ENCODE assay signal across 13 cellular contexts in the genomic region with DNA sequence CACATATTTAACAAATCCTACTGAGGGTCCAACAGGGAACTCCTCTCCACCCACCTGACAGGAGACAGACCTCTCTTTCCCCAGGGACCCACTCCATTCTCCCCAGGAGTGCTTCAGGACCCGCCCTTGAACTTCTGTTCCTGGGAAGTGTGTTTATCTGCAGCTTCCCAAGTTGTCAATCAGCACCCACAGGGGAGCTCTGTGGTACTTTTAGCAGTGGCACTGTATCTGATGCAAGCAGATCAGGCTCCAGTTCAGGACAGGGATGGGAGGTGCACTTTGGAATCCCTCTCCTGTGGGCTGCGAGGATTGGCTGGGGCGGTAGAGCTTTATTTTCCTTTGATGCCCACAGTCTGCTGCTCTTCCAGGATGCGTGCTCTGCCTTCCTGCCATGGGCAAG. TPM values are rescaled to one million over a fixed set of nuclear protein-coding genes. Genes with fewer than 3 reads are reported as not detected.
DNase-seq lines count a peak whose midpoint lies in the region; ATAC-seq, FAIRE-seq and TF ChIP-seq lines count a peak whose summit lies in the region.
"Had no signal": no experiment of that assay in that cellular context is flagged by ENCODE, and none has a peak within 500 bp of the region (broad histone marks: within the 10 kb centered on the region; RNA-seq: fewer than 3 reads in every experiment).

No MANE protein-coding gene starts in this region.

- TF ChIP-seq CTCF in chondrocyte (IDR thresholded peaks at IDR 0.05): no peak
- no peak for TF ChIP-seq CTCF in vagina (IDR thresholded peaks at IDR 0.05)

- H3K4me3 Mint-ChIP-seq in activated CD4-positive, alpha-beta memory T cell treated with anti-CD3 and anti-CD28 coated beads, Interleukin-2, amount 10 ng/mL, durations not matched to agents 7 days and 5 days: no peak overlapping the region
- H3K4me3 Mint-ChIP-seq in activated CD4-positive, alpha-beta memory T cell treated with anti-CD3 and anti-CD28 coated beads for 36 hours: no peak overlapping the region
- H3K4me3 Mint-ChIP-seq in chondrocyte (ENCODE audit: unreplicated experiment): peak overlapping the region; percentile 38

- POLR2A ChIA-PET in activated CD4-positive, alpha-beta memory T cell treated with anti-CD3 and anti-CD28 coated beads, Interleukin-2, amount 10 ng/mL, durations not matched to agents 7 days and 5 days (lab: Charles Lee): interaction anchor here (1.0 to 4.0 kb wide), 2 partner anchors 9 to 13 kb away, joined by 4 to 35 read pairs; partner anchors contain the start of gene GALNT10
- POLR2A ChIA-PET in activated CD4-positive, alpha-beta memory T cell treated with anti-CD3 and anti-CD28 coated beads for 36 hours (lab: Charles Lee): interaction anchor here (0.9 to 1.7 kb wide), 2 partner anchors 9 to 22 kb away, joined by 3 to 4 read pairs; partner anchors contain the start of gene GALNT10

- intact Hi-C loops in activated CD4-positive, alpha-beta memory T cell treated with anti-CD3 and anti-CD28 coated beads for 36 hours (cut with micrococcal nuclease): loop anchor here (5.0 to 10.0 kb wide), 4 partner anchors 113 to 656 kb away; partner anchors contain the start of genes CNOT8, FAXDC2 and LARP1
- intact Hi-C loops in vagina (cut with DNase I): loop anchor here (10.0 kb wide), 1 partner anchor 206 kb away; no protein-coding TSS in a partner anchor

- no peaks in the 10 kb centered on the region for H3K9me3 Mint-ChIP-seq in activated CD4-positive, alpha-beta memory T cell treated with anti-CD3 and anti-CD28 coated beads, Interleukin-2, amount 10 ng/mL, durations not matched to agents 7 days and 5 days
- no peaks in the 10 kb centered on the region for H3K9me3 Mint-ChIP-seq in activated CD4-positive, alpha-beta memory T cell treated with anti-CD3 and anti-CD28 coated beads for 36 hours
- H3K9me3 Mint-ChIP-seq in chondrocyte (ENCODE audit: low read depth): no peaks in the 10 kb centered on the region

- no peak for TF ChIP-seq POLR2A in vagina (IDR thresholded peaks at IDR 0.05)

- H3K27me3 ChIP-seq in small intestine (ENCODE audit: control insufficient read depth in 2 of 2, insufficient read depth in 2 of 2, low read length in 2 of 2) (no peaks in the 10 kb centered on the region), vagina (no peaks in the 10 kb centered on the region)
- H3K27me3 ChIP-seq: tibial artery had no signal

- H3K27ac ChIP-seq in small intestine (ENCODE audit: low read depth in 1 of 2, low read length in 1 of 2): peak overlapping the region; percentile 52 to 78
- no peak overlapping the region for H3K27ac ChIP-seq in vagina
- H3K27ac ChIP-seq: tibial artery had no signal

- peak overlapping the region; percentile 85 for H3K27ac Mint-ChIP-seq in activated CD4-positive, alpha-beta memory T cell treated with anti-CD3 and anti-CD28 coated beads, Interleukin-2, amount 10 ng/mL, durations not matched to agents 7 days and 5 days
- no peak overlapping the region for H3K27ac Mint-ChIP-seq in activated CD4-positive, alpha-beta memory T cell treated with anti-CD3 and anti-CD28 coated beads for 36 hours
- peak overlapping the region; percentile 96 for H3K27ac Mint-ChIP-seq in chondrocyte (ENCODE audit: unreplicated experiment)

- CTCF ChIA-PET in activated CD4-positive, alpha-beta memory T cell treated with anti-CD3 and anti-CD28 coated beads, Interleukin-2, amount 10 ng/mL, durations not matched to agents 7 days and 5 days (lab: Charles Lee): interaction anchor here (0.9 to 4.7 kb wide), 6 partner anchors 9 to 225 kb away, joined by 4 to 51 read pairs (median 17); partner anchors contain the start of gene GALNT10
- CTCF ChIA-PET in activated CD4-positive, alpha-beta memory T cell treated with anti-CD3 and anti-CD28 coated beads for 36 hours (lab: Charles Lee): interaction anchor here (1.7 to 4.0 kb wide), 2 partner anchors 9 to 126 kb away, joined by 5 to 27 read pairs; partner anchors contain the start of gene GALNT10

- no peaks in the 10 kb centered on the region for H3K27me3 Mint-ChIP-seq in activated CD4-positive, alpha-beta memory T cell treated with anti-CD3 and anti-CD28 coated beads, Interleukin-2, amount 10 ng/mL, durations not matched to agents 7 days and 5 days
- H3K27me3 Mint-ChIP-seq in activated CD4-positive, alpha-beta memory T cell treated with anti-CD3 and anti-CD28 coated beads for 36 hours: no peaks in the 10 kb centered on the region
- no peaks in the 10 kb centered on the region for H3K27me3 Mint-ChIP-seq in chondrocyte (ENCODE audit: low read depth)

- WGBS in small intestine, 3 donors: 59 to 85% (median 60%) methylated on average over 4 of the region's 4 CpGs

- H3K9me3 ChIP-seq in small intestine (ENCODE audit: control insufficient read depth, low read depth) (no peaks in the 10 kb centered on the region), vagina (no peaks in the 10 kb centered on the region)
- H3K9me3 ChIP-seq: esophagus squamous epithelium, tibial artery had no signal

- no peak overlapping the region for H3K4me3 ChIP-seq in small intestine (ENCODE audit: low read depth in 1 of 2, low read length in 2 of 2)
- no peak overlapping the region for H3K4me3 ChIP-seq in vagina
- H3K4me3 ChIP-seq: esophagus squamous epithelium, tibial artery had no signal

- H3K36me3 ChIP-seq in small intestine (ENCODE audit: control insufficient read depth in 2 of 2, insufficient read depth in 2 of 2, low read length in 2 of 2) (no peaks in the 10 kb centered on the region), vagina (no peaks in the 10 kb centered on the region)
- H3K36me3 ChIP-seq: esophagus squamous epithelium, tibial artery had no signal

- H3K36me3 Mint-ChIP-seq in activated CD4-positive, alpha-beta memory T cell treated with anti-CD3 and anti-CD28 coated beads, Interleukin-2, amount 10 ng/mL, durations not matched to agents 7 days and 5 days (ENCODE audit: low read depth): peaks cover 47% of the 10 kb centered on the region
- peaks cover 27% of the 10 kb centered on the region for H3K36me3 Mint-ChIP-seq in activated CD4-positive, alpha-beta memory T cell treated with anti-CD3 and anti-CD28 coated beads for 36 hours
- H3K36me3 Mint-ChIP-seq in chondrocyte (ENCODE audit: low read depth): peaks cover 14% of the 10 kb centered on the region

- H3K4me1 ChIP-seq in small intestine (ENCODE audit: control insufficient read depth in 2 of 2, insufficient read depth in 1 of 2, low read depth in 1 of 2, low read length in 1 of 2) (peaks cover 2 to 17% of the 10 kb centered on the region in 2 donors), vagina (peaks cover 27% of the 10 kb centered on the region)

- peaks cover 73% of the 10 kb centered on the region for H3K4me1 Mint-ChIP-seq in activated CD4-positive, alpha-beta memory T cell treated with anti-CD3 and anti-CD28 coated beads, Interleukin-2, amount 10 ng/mL, durations not matched to agents 7 days and 5 days
- peaks cover 73% of the 10 kb centered on the region for H3K4me1 Mint-ChIP-seq in activated CD4-positive, alpha-beta memory T cell treated with anti-CD3 and anti-CD28 coated beads for 36 hours (ENCODE audit: low read depth)
- peaks cover 85% of the 10 kb centered on the region for H3K4me1 Mint-ChIP-seq in chondrocyte (ENCODE audit: low read depth)

- DNase-seq in activated CD4-positive, alpha-beta memory T cell treated with anti-CD3 and anti-CD28 coated beads, Interleukin-2, amount 10 ng/mL, durations not matched to agents 7 days and 5 days: no peak
- DNase-seq in activated CD4-positive, alpha-beta memory T cell treated with anti-CD3 and anti-CD28 coated beads for 36 hours: no peak
- DNase-seq in NCI-H345 treated with DMSO at 0.1 percent for 48 hours (lab: John Stamatoyannopoulos, UW; ENCODE audit: unreplicated experiment) (peak; percentile 44), chondrocyte (ENCODE audit: low spot score) (no peak), small intestine (no peak), vagina (ENCODE audit: extremely low spot score in 2 of 2) (no peak)
- DNase-seq: esophagus squamous epithelium, midbrain, NCI-H446, retina, tibial artery had no signal

- ATAC-seq in esophagus mucosa (no peak), HG02610 (IDR thresholded peaks at IDR 0.05; ENCODE audit: unreplicated experiment) (no peak)

- FAIRE-seq in small intestine (lab: Jason Lieb, UNC): no peak

RNA-seq across cellular contexts. Expression of gene GALNT10, which starts 8.7 kb away (rescaled TPM):
- 10 to 100 TPM; 38.6 to 40.4 TPM for total RNA-seq in activated CD4-positive, alpha-beta memory T cell treated with anti-CD3 and anti-CD28 coated beads, Interleukin-2, amount 10 ng/mL, durations not matched to agents 7 days and 5 days
- 10 to 100 TPM; 23.8 to 26.9 TPM for total RNA-seq in activated CD4-positive, alpha-beta memory T cell treated with anti-CD3 and anti-CD28 coated beads for 36 hours
- 155 to 220 TPM (median 157 TPM) in 3 replicates for total RNA-seq in chondrocyte
- 10 to 100 TPM in 1 of 3 donors, 1 to 10 TPM in 2; 5.4 to 18.1 (median 6.5) TPM for polyA plus RNA-seq in small intestine
- 6.7 TPM for total RNA-seq in esophagus mucosa
- 11.5 TPM for total RNA-seq in vagina
